Comparison of ENCODE assay signal across 25 cellular contexts in the genomic region with DNA sequence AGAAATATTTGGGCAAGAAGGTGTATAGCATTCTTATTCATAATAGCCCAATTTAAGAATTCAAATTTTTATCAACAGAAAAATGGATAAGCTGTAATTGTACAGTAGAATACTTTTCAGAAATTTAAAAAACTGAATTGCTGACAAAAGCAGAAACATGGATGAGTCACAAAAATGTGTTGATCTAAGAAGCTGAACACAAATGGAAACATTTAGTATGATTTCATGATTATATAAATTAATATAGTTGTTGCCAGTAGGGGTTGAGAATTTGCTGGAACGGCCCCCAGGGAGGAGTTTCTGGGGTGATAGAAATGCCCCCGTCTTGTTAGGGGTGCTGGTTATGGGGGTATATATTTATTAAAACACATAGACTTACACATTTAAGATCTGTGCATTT.
DNase-seq lines count a peak whose midpoint lies in the region; ATAC-seq and TF ChIP-seq lines count a peak whose summit lies in the region.
"Had no signal": no experiment of that assay in that cellular context is flagged by ENCODE, and none has a peak within 500 bp of the region (broad histone marks: within the 10 kb centered on the region; RNA-seq: fewer than 3 reads in every experiment).

No MANE protein-coding gene starts in this region.

- peak overlapping the region; percentile 23 for H3K27ac Mint-ChIP-seq in activated naive CD8-positive, alpha-beta T cell treated with anti-CD3 and anti-CD28 coated beads, Interleukin-2, amount 50 U/mL, for 24 hours
- H3K27ac Mint-ChIP-seq in activated naive CD8-positive, alpha-beta T cell treated with anti-CD3 and anti-CD28 coated beads for 36 hours, result no peak overlapping the region
- peak overlapping the region; percentile 54 for H3K27ac Mint-ChIP-seq in stimulated activated effector memory CD8-positive, alpha-beta T cell treated with anti-CD3 and anti-CD28 coated beads, Interleukin-12 subunit alpha, Interleukin-12 subunit beta, amount 100 ng/mL, for 72 hours
- H3K27ac Mint-ChIP-seq: CD14-positive monocyte; CD8-positive, alpha-beta memory T cell; GM23338 had no signal

- peaks cover 36% of the 10 kb centered on the region for H3K9me3 Mint-ChIP-seq in activated naive CD8-positive, alpha-beta T cell treated with anti-CD3 and anti-CD28 coated beads, Interleukin-2, amount 50 U/mL, for 24 hours
- peaks cover 27% of the 10 kb centered on the region for H3K9me3 Mint-ChIP-seq in activated naive CD8-positive, alpha-beta T cell treated with anti-CD3 and anti-CD28 coated beads for 36 hours
- peaks cover 22% of the 10 kb centered on the region for H3K9me3 Mint-ChIP-seq in stimulated activated effector memory CD8-positive, alpha-beta T cell treated with anti-CD3 and anti-CD28 coated beads, Interleukin-12 subunit alpha, Interleukin-12 subunit beta, amount 100 ng/mL, for 72 hours

- no peak for DNase-seq in activated CD4-positive, CD25-positive, alpha-beta regulatory T cell (lab: John Stamatoyannopoulos, UW)
- DNase-seq in activated naive CD8-positive, alpha-beta T cell treated with anti-CD3 and anti-CD28 coated beads, Interleukin-2, amount 50 U/mL, for 24 hours, result no peak
- no peak for DNase-seq in activated naive CD8-positive, alpha-beta T cell treated with anti-CD3 and anti-CD28 coated beads for 36 hours
- peak; percentile 30 for DNase-seq in choroid plexus epithelial cell (ENCODE audit: low read depth)
- no peak for DNase-seq in stimulated activated effector memory CD8-positive, alpha-beta T cell treated with anti-CD3 and anti-CD28 coated beads, Interleukin-12 subunit alpha, Interleukin-12 subunit beta, amount 100 ng/mL, for 72 hours (ENCODE audit: low spot score in 2 of 2)
- DNase-seq in NCI-H446 (lab: John Stamatoyannopoulos, UW), result no peak
- no peak for DNase-seq in G401 (ENCODE audit: low spot score)
- DNase-seq: BE2C; Calu3; CD8-positive, alpha-beta memory T cell; DMS79 treated with DMSO at 0.1 percent for 48 hours; NCI-H1048; NCI-H1417; NCI-H1694; NCI-H2029 treated with DMSO at 0.1 percent for 48 hours; NCI-H2227 treated with DMSO at 0.1 percent for 48 hours; NCI-H510A; NCI-H69; SHP77 treated with DMSO at 0.1 percent for 48 hours had no signal

- ATAC-seq in activated CD4-positive, CD25-positive, alpha-beta regulatory T cell treated with anti-CD3 and anti-CD28 coated beads, Interleukin-2, amount 50 U/mL, for 24 hours, result peak; percentile 35 to 36
- no peak for ATAC-seq in activated naive CD8-positive, alpha-beta T cell treated with anti-CD3 and anti-CD28 coated beads, Interleukin-2, amount 50 U/mL, for 24 hours
- no peak for ATAC-seq in stimulated activated effector memory CD8-positive, alpha-beta T cell treated with anti-CD3 and anti-CD28 coated beads, Interleukin-12 subunit alpha, Interleukin-12 subunit beta, amount 100 ng/mL, for 72 hours
- ATAC-seq: GM23338, Panc1 had no signal

- TF ChIP-seq CTCF in choroid plexus epithelial cell (conservative IDR thresholded peaks at IDR 0.05; ENCODE audit: low read depth, low read length), result no peak

- in situ Hi-C loops in G401 (cut with HindIII; ENCODE audit: low sequenced_read_pairs), result no loop called here

- H3K4me1 Mint-ChIP-seq in activated naive CD8-positive, alpha-beta T cell treated with anti-CD3 and anti-CD28 coated beads, Interleukin-2, amount 50 U/mL, for 24 hours, result peaks cover 14% of the 10 kb centered on the region
- no peaks in the 10 kb centered on the region for H3K4me1 Mint-ChIP-seq in activated naive CD8-positive, alpha-beta T cell treated with anti-CD3 and anti-CD28 coated beads for 36 hours
- peaks cover 9% of the 10 kb centered on the region for H3K4me1 Mint-ChIP-seq in stimulated activated effector memory CD8-positive, alpha-beta T cell treated with anti-CD3 and anti-CD28 coated beads, Interleukin-12 subunit alpha, Interleukin-12 subunit beta, amount 100 ng/mL, for 72 hours
- H3K4me1 Mint-ChIP-seq: CD14-positive monocyte; CD8-positive, alpha-beta memory T cell; GM23338 had no signal

- H3K4me3 Mint-ChIP-seq in activated naive CD8-positive, alpha-beta T cell treated with anti-CD3 and anti-CD28 coated beads, Interleukin-2, amount 50 U/mL, for 24 hours, result no peak overlapping the region
- no peak overlapping the region for H3K4me3 Mint-ChIP-seq in activated naive CD8-positive, alpha-beta T cell treated with anti-CD3 and anti-CD28 coated beads for 36 hours
- H3K4me3 Mint-ChIP-seq in stimulated activated effector memory CD8-positive, alpha-beta T cell treated with anti-CD3 and anti-CD28 coated beads, Interleukin-12 subunit alpha, Interleukin-12 subunit beta, amount 100 ng/mL, for 72 hours, result peak overlapping the region; percentile 10
- H3K4me3 Mint-ChIP-seq: CD14-positive monocyte; CD8-positive, alpha-beta memory T cell; GM23338 had no signal

- peaks cover 5% of the 10 kb centered on the region for H3K27me3 Mint-ChIP-seq in activated naive CD8-positive, alpha-beta T cell treated with anti-CD3 and anti-CD28 coated beads, Interleukin-2, amount 50 U/mL, for 24 hours
- peaks cover 3% of the 10 kb centered on the region for H3K27me3 Mint-ChIP-seq in activated naive CD8-positive, alpha-beta T cell treated with anti-CD3 and anti-CD28 coated beads for 36 hours

- peaks cover 9% of the 10 kb centered on the region for H3K36me3 Mint-ChIP-seq in activated naive CD8-positive, alpha-beta T cell treated with anti-CD3 and anti-CD28 coated beads, Interleukin-2, amount 50 U/mL, for 24 hours (ENCODE audit: low read depth)
- H3K36me3 Mint-ChIP-seq in activated naive CD8-positive, alpha-beta T cell treated with anti-CD3 and anti-CD28 coated beads for 36 hours, result peaks cover 7% of the 10 kb centered on the region
- H3K36me3 Mint-ChIP-seq in stimulated activated effector memory CD8-positive, alpha-beta T cell treated with anti-CD3 and anti-CD28 coated beads, Interleukin-12 subunit alpha, Interleukin-12 subunit beta, amount 100 ng/mL, for 72 hours, result no peaks in the 10 kb centered on the region
- H3K36me3 Mint-ChIP-seq: CD14-positive monocyte had no signal

- H3K4me3 ChIP-seq in choroid plexus epithelial cell (ENCODE audit: low read depth, low read length), result no peak overlapping the region
- H3K4me3 ChIP-seq: GM23338, HAP-1, SK-N-MC had no signal

Comparison
In these comparisons a context has a peak if more than half of its experiments do, and no peak if none do; other contexts are left out.
1. ATAC-seq: peak in activated CD4-positive, CD25-positive, alpha-beta regulatory T cell treated with anti-CD3 and anti-CD28 coated beads, Interleukin-2, amount 50 U/mL, for 24 hours (2 of 2); none in activated naive CD8-positive, alpha-beta T cell treated with anti-CD3 and anti-CD28 coated beads, Interleukin-2, amount 50 U/mL, for 24 hours (single experiment) and stimulated activated effector memory CD8-positive, alpha-beta T cell treated with anti-CD3 and anti-CD28 coated beads, Interleukin-12 subunit alpha, Interleukin-12 subunit beta, amount 100 ng/mL, for 72 hours (single experiment).